ENCODE assay signal across 9 cellular contexts in the genomic region with DNA sequence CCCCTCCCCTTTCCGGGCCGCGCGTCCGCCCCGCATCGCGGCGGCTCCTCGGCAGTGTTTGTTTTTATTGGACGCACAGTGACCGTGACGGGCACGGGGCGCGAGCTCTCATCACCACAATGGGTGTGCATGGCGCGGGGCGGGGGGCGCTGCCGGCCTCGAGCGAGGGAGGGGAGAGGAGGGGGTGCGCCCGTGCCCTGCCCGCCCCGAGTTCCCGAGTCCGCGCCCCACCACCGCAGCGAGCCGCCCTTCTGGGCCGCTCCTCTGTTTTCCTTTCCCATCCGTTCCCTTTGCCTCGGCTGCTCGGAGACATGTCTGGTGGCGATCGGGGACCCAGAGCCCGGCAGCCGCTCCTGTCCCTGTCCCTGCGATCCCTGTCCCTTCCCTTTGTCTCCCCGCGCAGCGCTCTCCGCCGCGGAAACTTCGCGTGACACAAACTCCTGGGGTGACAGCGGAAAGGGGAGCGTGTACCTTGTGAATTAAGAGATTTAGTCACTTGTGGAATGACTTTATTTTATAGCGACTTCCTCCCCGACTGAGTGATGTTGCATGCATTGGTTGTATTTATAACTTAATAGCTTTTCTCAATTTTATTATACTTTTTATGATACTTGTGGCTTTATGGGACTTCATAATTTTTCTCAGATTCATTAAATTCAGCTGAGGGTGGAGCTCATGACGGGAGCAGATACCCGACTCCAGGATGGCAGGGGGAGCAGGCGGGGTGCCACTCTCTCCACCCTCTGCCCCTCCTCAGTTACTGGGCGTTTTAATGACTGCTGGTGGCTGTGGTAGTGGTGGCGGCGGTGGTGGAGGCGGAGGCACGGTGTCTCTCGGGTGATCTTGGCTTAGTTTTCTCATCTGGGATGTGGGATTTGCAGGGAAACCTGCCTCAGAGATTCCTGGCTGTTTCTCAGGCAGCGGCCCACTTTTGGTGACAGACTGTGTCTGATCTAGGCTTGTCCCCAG.
DNase-seq lines count a peak whose midpoint lies in the region; ATAC-seq lines count a peak whose summit lies in the region.
"Had no signal": no experiment of that assay in that cellular context is flagged by ENCODE, and none has a peak within 500 bp of the region (broad histone marks: within the 10 kb centered on the region; RNA-seq: fewer than 3 reads in every experiment).

No MANE protein-coding gene starts in this region.

- no peaks in the 10 kb centered on the region for H3K9me3 Mint-ChIP-seq in activated naive CD4-positive, alpha-beta T cell treated with anti-CD3 and anti-CD28 coated beads, Interleukin-2, amount 10 ng/mL, durations not matched to agents 7 days and 5 days
- H3K9me3 Mint-ChIP-seq in stimulated activated naive B cell treated with anti-CD40 and anti-IgM and Interleukin-4, amounts not matched to agents 10 μg/mL and 1 μg/mL and 100 μg/mL, for 72 hours = no peaks in the 10 kb centered on the region

- no peaks in the 10 kb centered on the region for H3K36me3 Mint-ChIP-seq in activated naive CD4-positive, alpha-beta T cell treated with anti-CD3 and anti-CD28 coated beads, Interleukin-2, amount 10 ng/mL, durations not matched to agents 7 days and 5 days
- H3K36me3 Mint-ChIP-seq in stimulated activated naive B cell treated with anti-CD40 and anti-IgM and Interleukin-4, amounts not matched to agents 10 μg/mL and 1 μg/mL and 100 μg/mL, for 72 hours = no peaks in the 10 kb centered on the region

- H3K4me1 ChIP-seq in iPS-18a (ENCODE audit: control insufficient read depth, low read depth, low read length) = no peaks in the 10 kb centered on the region

- H3K27me3 Mint-ChIP-seq in activated naive CD4-positive, alpha-beta T cell treated with anti-CD3 and anti-CD28 coated beads, Interleukin-2, amount 10 ng/mL, durations not matched to agents 7 days and 5 days = peaks cover 91% of the 10 kb centered on the region
- peaks cover 78 to 92% of the 10 kb centered on the region in 2 donors for H3K27me3 Mint-ChIP-seq in stimulated activated naive B cell treated with anti-CD40 and anti-IgM and Interleukin-4, amounts not matched to agents 10 μg/mL and 1 μg/mL and 100 μg/mL, for 72 hours

- H3K36me3 ChIP-seq in iPS-18a (ENCODE audit: control insufficient read depth, low read depth, low read length) = no peaks in the 10 kb centered on the region

- peak; percentile 22 for DNase-seq in NCI-H1105 treated with DMSO at 0.1 percent for 48 hours (lab: John Stamatoyannopoulos, UW)
- no peak for DNase-seq in NCI-H1105 (lab: John Stamatoyannopoulos, UW)
- DNase-seq in activated naive CD4-positive, alpha-beta T cell treated with anti-CD3 and anti-CD28 coated beads, Interleukin-2, amount 10 ng/mL, durations not matched to agents 7 days and 5 days = peak; percentile 27
- DNase-seq in stimulated activated naive B cell treated with anti-CD40 and anti-IgM and Interleukin-4, amounts not matched to agents 10 μg/mL and 1 μg/mL and 100 μg/mL, for 72 hours = no peak
- no peak for DNase-seq in islet precursor cell
- no peak for DNase-seq in germinal center (ENCODE audit: low spot score)

- no peak overlapping the region for H3K27ac ChIP-seq in iPS-18a (ENCODE audit: low read length)
- H3K27ac ChIP-seq: C4-2B had no signal

- peak overlapping the region; percentile 61 for H3K4me3 ChIP-seq in iPS-18a (ENCODE audit: low read length)

- peaks cover 11% of the 10 kb centered on the region for H3K4me1 Mint-ChIP-seq in activated naive CD4-positive, alpha-beta T cell treated with anti-CD3 and anti-CD28 coated beads, Interleukin-2, amount 10 ng/mL, durations not matched to agents 7 days and 5 days
- peaks cover 8 to 20% of the 10 kb centered on the region in 2 donors for H3K4me1 Mint-ChIP-seq in stimulated activated naive B cell treated with anti-CD40 and anti-IgM and Interleukin-4, amounts not matched to agents 10 μg/mL and 1 μg/mL and 100 μg/mL, for 72 hours

- CTCF ChIA-PET in activated naive CD4-positive, alpha-beta T cell treated with anti-CD3 and anti-CD28 coated beads, Interleukin-2, amount 10 ng/mL, durations not matched to agents 7 days and 5 days (lab: Charles Lee) = interaction anchor here (1.0 to 1.4 kb wide), 6 partner anchors 13 to 404 kb away, joined by 3 to 4 read pairs (median 3); no protein-coding TSS in a partner anchor

- peaks cover 67% of the 10 kb centered on the region for H3K27me3 ChIP-seq in iPS-18a (ENCODE audit: control insufficient read depth, insufficient read depth, low read length)

- peak overlapping the region; percentile 61 for H3K4me3 Mint-ChIP-seq in activated naive CD4-positive, alpha-beta T cell treated with anti-CD3 and anti-CD28 coated beads, Interleukin-2, amount 10 ng/mL, durations not matched to agents 7 days and 5 days
- peak overlapping the region; percentile 81 to 82 for H3K4me3 Mint-ChIP-seq in stimulated activated naive B cell treated with anti-CD40 and anti-IgM and Interleukin-4, amounts not matched to agents 10 μg/mL and 1 μg/mL and 100 μg/mL, for 72 hours

- peak; percentile 20 to 34 for ATAC-seq in stimulated activated naive B cell treated with anti-CD40 and anti-IgM and Interleukin-4, amounts not matched to agents 10 μg/mL and 1 μg/mL and 100 μg/mL, for 72 hours (replicated peaks)
- ATAC-seq in GM21576 (IDR thresholded peaks at IDR 0.05; ENCODE audit: unreplicated experiment) = no peak

- no peak overlapping the region for H3K27ac Mint-ChIP-seq in activated naive CD4-positive, alpha-beta T cell treated with anti-CD3 and anti-CD28 coated beads, Interleukin-2, amount 10 ng/mL, durations not matched to agents 7 days and 5 days
- peak overlapping the region; percentile 52 for H3K27ac Mint-ChIP-seq in stimulated activated naive B cell treated with anti-CD40 and anti-IgM and Interleukin-4, amounts not matched to agents 10 μg/mL and 1 μg/mL and 100 μg/mL, for 72 hours

- no peaks in the 10 kb centered on the region for H3K9me3 ChIP-seq in iPS-18a (ENCODE audit: control insufficient read depth, low read depth, low read length)

- no peak overlapping the region for H3K9ac ChIP-seq in iPS-18a (ENCODE audit: low read length)

Comparison
In these comparisons a context has a peak if more than half of its experiments do, and no peak if none do; other contexts are left out.
1. DNase-seq: peak in NCI-H1105 treated with DMSO at 0.1 percent for 48 hours (single experiment) and activated naive CD4-positive, alpha-beta T cell treated with anti-CD3 and anti-CD28 coated beads, Interleukin-2, amount 10 ng/mL, durations not matched to agents 7 days and 5 days (single experiment); none in NCI-H1105 (single experiment), stimulated activated naive B cell treated with anti-CD40 and anti-IgM and Interleukin-4, amounts not matched to agents 10 μg/mL and 1 μg/mL and 100 μg/mL, for 72 hours (single experiment), islet precursor cell (single experiment) and germinal center (single experiment).